In the genomic region with DNA sequence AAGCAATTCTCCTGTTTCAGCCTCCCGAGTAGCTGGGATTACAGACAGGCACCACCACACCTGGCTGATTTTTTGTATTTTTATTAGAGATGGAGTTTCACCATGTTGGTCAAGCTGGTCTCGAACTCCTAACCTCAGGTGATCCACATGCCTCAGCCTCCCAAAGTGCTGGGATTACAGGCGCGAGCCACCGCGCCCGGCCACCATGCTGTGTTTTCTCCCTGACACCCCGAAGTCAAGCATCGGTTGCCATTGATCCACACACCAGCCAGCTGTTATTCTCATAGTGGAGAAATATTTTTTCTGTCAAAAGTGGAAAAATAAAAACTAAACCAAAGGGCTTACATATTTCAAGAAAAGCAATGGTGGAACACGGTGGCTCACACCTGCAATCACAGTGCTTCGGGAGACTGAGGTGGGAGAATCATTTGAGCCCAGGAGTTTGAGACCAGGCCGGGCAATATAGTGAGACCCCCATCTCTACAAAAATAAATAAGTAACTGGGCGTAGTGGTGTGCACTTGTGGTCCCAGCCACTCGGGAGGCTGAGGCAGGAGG, we compare ENCODE assay signal across 22 cellular contexts.
DNase-seq lines count a peak whose midpoint lies in the region; ATAC-seq, FAIRE-seq and TF ChIP-seq lines count a peak whose summit lies in the region.
"Had no signal": no experiment of that assay in that cellular context is flagged by ENCODE, and none has a peak within 500 bp of the region (broad histone marks: within the 10 kb centered on the region; RNA-seq: fewer than 3 reads in every experiment).

No MANE protein-coding gene starts in this region.

- ATAC-seq in HepG2 (no peak), right lobe of liver (no peak), GM12878 (no peak)

- TF ChIP-seq POLR2A in HepG2 (IDR thresholded peaks at IDR 0.05; ENCODE audit: insufficient read depth in 1 of 2, low read depth in 2 of 2, low read length in 2 of 2): no peak
- no peak for TF ChIP-seq POLR2A in right lobe of liver (IDR thresholded peaks at IDR 0.05)
- no peak for TF ChIP-seq POLR2A in GM12878 (IDR thresholded peaks at IDR 0.05; ENCODE audit: low read depth, low read length)

- no peaks in the 10 kb centered on the region for H3K79me2 ChIP-seq in HepG2 (ENCODE audit: insufficient read depth, low read length)
- H3K79me2 ChIP-seq in GM12878 (ENCODE audit: control insufficient read depth, insufficient read depth, low read length): no peaks in the 10 kb centered on the region

- peaks cover 67% of the 10 kb centered on the region for H3K4me1 ChIP-seq in HepG2 (ENCODE audit: insufficient read depth, low read length)
- H3K4me1 ChIP-seq in right lobe of liver: peaks cover 0 to 4% (median 0%) of the 10 kb centered on the region in 4 donors
- H3K4me1 ChIP-seq in GM12878 (ENCODE audit: control insufficient read depth, insufficient read depth, low read length): peaks cover 17% of the 10 kb centered on the region
- H3K4me1 ChIP-seq: BE2C had no signal

- H3K9me3 ChIP-seq in HepG2 (ENCODE audit: low read length): no peaks in the 10 kb centered on the region
- no peaks in the 10 kb centered on the region for H3K9me3 ChIP-seq in right lobe of liver
- no peaks in the 10 kb centered on the region for H3K9me3 ChIP-seq in GM12878 (replicated peaks; ENCODE audit: control insufficient read depth, insufficient read depth, low read length)
- H3K9me3 ChIP-seq: BE2C, HAP-1 had no signal

- intact Hi-C loops in HepG2 (cut with micrococcal nuclease; ENCODE audit: unreplicated experiment) (no loop called here), right lobe of liver (cut with DNase I) (no loop called here), GM12878 (cut with micrococcal nuclease; ENCODE audit: unreplicated experiment) (loop anchor here (5.0 to 10.0 kb wide), 2 partner anchors 73 to 444 kb away; no protein-coding TSS in a partner anchor)

- H2AFZ ChIP-seq in HepG2 (ENCODE audit: low read length) (no peak overlapping the region), GM12878 (ENCODE audit: control insufficient read depth, low read depth, low read length) (no peak overlapping the region)

- no peak overlapping the region for H3K4me3 ChIP-seq in HepG2 (replicated peaks in 1 of 3; ENCODE audit: insufficient read depth in 1 of 3, low read depth in 2 of 3, low read length in 3 of 3)
- H3K4me3 ChIP-seq in right lobe of liver: no peak overlapping the region
- no peak overlapping the region for H3K4me3 ChIP-seq in GM12878
- H3K4me3 ChIP-seq: BLaER1 treated with 17β-estradiol and CSF1 and Interleukin-3, amounts not matched to agents 10 nM and 100 nM; HAP-1 had no signal

- H3K4me2 ChIP-seq in HepG2 (ENCODE audit: low read depth, low read length): no peak overlapping the region
- H3K4me2 ChIP-seq in GM12878 (ENCODE audit: control insufficient read depth, insufficient read depth): no peak overlapping the region
- H3K4me2 ChIP-seq: BLaER1 treated with 17β-estradiol and CSF1 and Interleukin-3, amounts not matched to agents 10 nM and 100 nM had no signal

- DNase-seq in HepG2 (ENCODE audit: low spot score) (no peak), right lobe of liver (no peak), GM12878 (ENCODE audit: low read depth, low spot score) (no peak)
- no peak for DNase-seq in activated CD4-positive, alpha-beta T cell treated with anti-CD3 and anti-CD28 coated beads, Interleukin-2, amount 50 U/mL, for 4 hours
- no peak for DNase-seq in effector CD4-positive, alpha-beta T cell
- DNase-seq: ACHN; AML-193; BE2C; Calu3; CD4-positive, alpha-beta T cell; CD8-positive, alpha-beta memory T cell; DMS53; DMS79 treated with DMSO at 0.1 percent for 48 hours; GF-D8; GOT3 had no signal

- CTCF ChIA-PET in HepG2 (lab: Yijun Ruan, JAX; ENCODE audit: low intra/inter-chr PET ratio, low total read pairs): interaction anchor here (4.1 kb wide), 1 partner anchor 184 kb away, joined by 57 read pairs; no protein-coding TSS in a partner anchor
- CTCF ChIA-PET in GM12878 (lab: Yijun Ruan, JAX): interaction anchor here (0.7 to 16.9 kb wide), 16 partner anchors 10 to 1421 kb away, joined by 3 to 326 read pairs (median 4); no protein-coding TSS in a partner anchor

- in situ Hi-C loops in HepG2 (cut with HindIII; ENCODE audit: extremely low pct_ligation_motif_present, low pct_unique_long_range_greater_than_20kb): loop anchor here (5.0 to 10.0 kb wide), 2 partner anchors 183 to 426 kb away; no protein-coding TSS in a partner anchor
- in situ Hi-C loops in GM12878 (cut with MboI): loop anchor here (5.0 kb wide), 1 partner anchor 183 kb away; no protein-coding TSS in a partner anchor

- peaks cover 0 to 3% of the 10 kb centered on the region in 2 experiments; a peak in 2 of 5 replicates for H3K27me3 ChIP-seq in HepG2 (ENCODE audit: control insufficient read depth in 1 of 2, insufficient read depth in 2 of 2, low read length in 2 of 2)
- no peaks in the 10 kb centered on the region for H3K27me3 ChIP-seq in right lobe of liver
- no peaks in the 10 kb centered on the region for H3K27me3 ChIP-seq in GM12878 (replicated peaks in 1 of 2; ENCODE audit: control insufficient read depth in 2 of 2, insufficient read depth in 2 of 2, low read length in 1 of 2)
- H3K27me3 ChIP-seq: BE2C; BLaER1 treated with 17β-estradiol and CSF1 and Interleukin-3, amounts not matched to agents 10 nM and 100 nM had no signal

- no TSS peak for BruUV-seq in HepG2 (replicated peaks; lab: Mats Ljungman, UMichigan)
- BruUV-seq in GM12878 (replicated peaks; lab: Mats Ljungman, UMichigan): no TSS peak

- 89% methylated on average over 14 of the region's 14 CpGs for WGBS in HepG2 (ENCODE audit: low lambda C conversion rate)
- 89% methylated on average over 11 of the region's 14 CpGs for WGBS in right lobe of liver (ENCODE audit: insufficient coverage, low coverage, low lambda C conversion rate, missing lambda C conversion rate)
- 88% methylated on average over 13 of the region's 14 CpGs for WGBS in GM12878 (ENCODE audit: insufficient coverage, insufficient replicate concordance, low lambda C conversion rate, missing lambda C conversion rate)

- TF ChIP-seq EP300 in HepG2 (IDR thresholded peaks at IDR 0.05; ENCODE audit: low read depth in 2 of 2, low read length in 2 of 2): no peak
- TF ChIP-seq EP300 in HepG2 (CRISPR knock-in tag; IDR thresholded peaks at IDR 0.05; ENCODE audit: borderline replicate concordance): no peak
- no peak for TF ChIP-seq EP300 in GM12878 (IDR thresholded peaks at IDR 0.05; ENCODE audit: borderline replicate concordance in 1 of 2, control insufficient read depth in 1 of 2, low read depth in 2 of 2, low read length in 2 of 2)

- SMC1A ChIA-PET in GM12878 (lab: Charles Lee; ENCODE audit: uncharacterized antibody, unreplicated experiment): interaction anchor here (0.7 to 7.1 kb wide), 15 partner anchors 8 to 465 kb away, joined by 3 to 140 read pairs (median 5); a partner anchor contains a TSS

- H3K36me3 ChIP-seq in HepG2 (replicated peaks in 1 of 2; ENCODE audit: control insufficient read depth in 1 of 2, insufficient read depth in 2 of 2, low read length in 2 of 2): no peaks in the 10 kb centered on the region
- H3K36me3 ChIP-seq in right lobe of liver: no peaks in the 10 kb centered on the region
- no peaks in the 10 kb centered on the region for H3K36me3 ChIP-seq in GM12878 (ENCODE audit: control insufficient read depth in 2 of 2, insufficient read depth in 2 of 2, low read length in 1 of 2)
- H3K36me3 ChIP-seq: BE2C; BLaER1 treated with 17β-estradiol and CSF1 and Interleukin-3, amounts not matched to agents 10 nM and 100 nM; HAP-1 had no signal

- FAIRE-seq in HepG2 (lab: Jason Lieb, UNC) (no peak), GM12878 (lab: Jason Lieb, UNC) (no peak)
- FAIRE-seq: A204.1, GM12892, H54 had no signal

- H3K27ac ChIP-seq in HepG2 (ENCODE audit: extremely low read length, insufficient read depth, low read length): no peak overlapping the region
- no peak overlapping the region for H3K27ac ChIP-seq in right lobe of liver
- H3K27ac ChIP-seq in GM12878 (ENCODE audit: control insufficient read depth, insufficient read depth): no peak overlapping the region
- H3K27ac ChIP-seq: 22Rv1; BLaER1 treated with 17β-estradiol and CSF1 and Interleukin-3, amounts not matched to agents 10 nM and 100 nM had no signal

- TF ChIP-seq CTCF in HepG2 (CRISPR knock-in tag; IDR thresholded peaks at IDR 0.05) (no peak), right lobe of liver (IDR thresholded peaks at IDR 0.05) (no peak), GM12878 (IDR thresholded peaks at IDR 0.05 in 2 of 3, conservative IDR thresholded peaks at IDR 0.05 in 1 of 3; ENCODE audit: control insufficient read depth in 2 of 3, extremely low read depth in 1 of 3, insufficient read depth in 1 of 3, low read depth in 3 of 3, low read length in 3 of 3) (no peak), subcutaneous adipose tissue (IDR thresholded peaks at IDR 0.05; ENCODE audit: low read depth) (peak; percentile 16)

- H4K20me1 ChIP-seq in HepG2 (ENCODE audit: insufficient read depth, low read length) (no peaks in the 10 kb centered on the region), GM12878 (ENCODE audit: control insufficient read depth, insufficient read depth) (no peaks in the 10 kb centered on the region)
- H4K20me1 ChIP-seq: BLaER1 treated with 17β-estradiol and CSF1 and Interleukin-3, amounts not matched to agents 10 nM and 100 nM had no signal

- RAD21 ChIA-PET in GM12878 (lab: Charles Lee; ENCODE audit: unreplicated experiment): interaction anchor here (0.8 to 5.9 kb wide), 15 partner anchors 20 to 465 kb away, joined by 3 to 141 read pairs (median 5); a partner anchor contains a TSS

- no peak for TF ChIP-seq RAD21 in HepG2 (CRISPR knock-in tag; IDR thresholded peaks at IDR 0.05)
- no peak for TF ChIP-seq RAD21 in GM12878 (IDR thresholded peaks at IDR 0.05; ENCODE audit: insufficient read depth, low read depth, low read length)

- POLR2A ChIA-PET in HepG2 (lab: Yijun Ruan, JAX): interaction anchor here (1.7 kb wide), 1 partner anchor 18 kb away, joined by 4 read pairs; no protein-coding TSS in a partner anchor
- POLR2A ChIA-PET in GM12878 (lab: Charles Lee): interaction anchor here (2.1 kb wide), 1 partner anchor 76 kb away, joined by 5 read pairs; no protein-coding TSS in a partner anchor

- H3K9ac ChIP-seq in HepG2 (ENCODE audit: insufficient read depth, low read depth, low read length) (no peak overlapping the region), GM12878 (ENCODE audit: control insufficient read depth, insufficient read depth, low read length) (no peak overlapping the region)
- H3K9ac ChIP-seq: BLaER1 treated with 17β-estradiol and CSF1 and Interleukin-3, amounts not matched to agents 10 nM and 100 nM had no signal

TF ChIP-seq in GM12878, 131 proteins besides CTCF, POLR2A, EP300 and RAD21 (continues in another document):
- TF ChIP-seq, protein P1, sequence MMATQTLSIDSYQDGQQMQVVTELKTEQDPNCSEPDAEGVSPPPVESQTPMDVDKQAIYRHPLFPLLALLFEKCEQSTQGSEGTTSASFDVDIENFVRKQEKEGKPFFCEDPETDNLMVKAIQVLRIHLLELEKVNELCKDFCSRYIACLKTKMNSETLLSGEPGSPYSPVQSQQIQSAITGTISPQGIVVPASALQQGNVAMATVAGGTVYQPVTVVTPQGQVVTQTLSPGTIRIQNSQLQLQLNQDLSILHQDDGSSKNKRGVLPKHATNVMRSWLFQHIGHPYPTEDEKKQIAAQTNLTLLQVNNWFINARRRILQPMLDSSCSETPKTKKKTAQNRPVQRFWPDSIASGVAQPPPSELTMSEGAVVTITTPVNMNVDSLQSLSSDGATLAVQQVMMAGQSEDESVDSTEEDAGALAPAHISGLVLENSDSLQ (IDR thresholded peaks at IDR 0.05): no peak
- TF ChIP-seq MEF2A (IDR thresholded peaks at IDR 0.05; ENCODE audit: insufficient read depth, low read depth, low read length): no peak
